Comparison of ENCODE assay signal across 1 cellular context in the genomic region with DNA sequence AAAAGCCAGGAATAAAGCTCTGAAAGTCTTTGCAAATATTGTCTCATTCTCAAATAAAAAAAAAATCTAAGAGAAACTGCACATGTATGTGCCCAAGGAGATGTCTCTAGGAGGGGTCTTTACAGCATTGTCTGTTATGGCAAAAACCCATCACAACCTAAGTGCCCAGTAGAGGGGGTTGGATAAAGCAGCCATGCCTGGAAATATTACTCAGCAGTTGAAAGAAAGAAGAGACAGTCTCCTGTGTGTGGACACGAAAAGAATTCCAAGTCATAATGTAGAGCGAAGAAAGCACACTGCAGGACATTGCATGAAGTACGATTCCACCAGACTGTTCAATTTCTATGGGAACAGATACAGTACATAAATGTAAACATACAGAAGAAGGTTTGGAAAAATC.
TF ChIP-seq lines count a peak whose summit lies in the region.

No MANE protein-coding gene starts in this region.

TF ChIP-seq in HepG2, 621 proteins besides CTCF, POLR2A, EP300 and RAD21:
- TF ChIP-seq ZNF124 (CRISPR knock-in tag; IDR thresholded peaks at IDR 0.05) (no peak), HMGA1 (CRISPR knock-in tag; conservative IDR thresholded peaks at IDR 0.05) (no peak), ZNF709 (CRISPR knock-in tag; IDR thresholded peaks at IDR 0.05) (no peak), SIN3B (IDR thresholded peaks at IDR 0.05; ENCODE audit: low read length) (no peak), STAG1 (CRISPR knock-in tag; IDR thresholded peaks at IDR 0.05) (0 out of 2 replicates have a peak, but pooled peaks have one; percentile 15), ZNF720 (CRISPR knock-in tag; IDR thresholded peaks at IDR 0.05) (no peak)
- TF ChIP-seq, protein P1, sequence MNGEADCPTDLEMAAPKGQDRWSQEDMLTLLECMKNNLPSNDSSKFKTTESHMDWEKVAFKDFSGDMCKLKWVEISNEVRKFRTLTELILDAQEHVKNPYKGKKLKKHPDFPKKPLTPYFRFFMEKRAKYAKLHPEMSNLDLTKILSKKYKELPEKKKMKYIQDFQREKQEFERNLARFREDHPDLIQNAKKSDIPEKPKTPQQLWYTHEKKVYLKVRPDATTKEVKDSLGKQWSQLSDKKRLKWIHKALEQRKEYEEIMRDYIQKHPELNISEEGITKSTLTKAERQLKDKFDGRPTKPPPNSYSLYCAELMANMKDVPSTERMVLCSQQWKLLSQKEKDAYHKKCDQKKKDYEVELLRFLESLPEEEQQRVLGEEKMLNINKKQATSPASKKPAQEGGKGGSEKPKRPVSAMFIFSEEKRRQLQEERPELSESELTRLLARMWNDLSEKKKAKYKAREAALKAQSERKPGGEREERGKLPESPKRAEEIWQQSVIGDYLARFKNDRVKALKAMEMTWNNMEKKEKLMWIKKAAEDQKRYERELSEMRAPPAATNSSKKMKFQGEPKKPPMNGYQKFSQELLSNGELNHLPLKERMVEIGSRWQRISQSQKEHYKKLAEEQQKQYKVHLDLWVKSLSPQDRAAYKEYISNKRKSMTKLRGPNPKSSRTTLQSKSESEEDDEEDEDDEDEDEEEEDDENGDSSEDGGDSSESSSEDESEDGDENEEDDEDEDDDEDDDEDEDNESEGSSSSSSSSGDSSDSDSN (CRISPR knock-in tag; IDR thresholded peaks at IDR 0.05), result no peak
TF ChIP-seq in HepG2: peak in this region for 1.
